8 cellular contexts compared by ENCODE assay signal in genomic region chr3:130894873-130895330, GRCh38. TPM values are rescaled to one million over a fixed set of nuclear protein-coding genes. Genes with fewer than 3 reads are reported as not detected.
DNase-seq lines count a peak whose midpoint lies in the region; ATAC-seq and TF ChIP-seq lines count a peak whose summit lies in the region.

No MANE protein-coding gene starts in this region.

- peaks cover 60% of the 10 kb centered on the region for H3K4me1 Mint-ChIP-seq in CD4-positive, alpha-beta T cell (ENCODE audit: low read depth)
- H3K4me1 Mint-ChIP-seq in natural killer cell treated with Interleukin-12 subunit alpha and Interleukin-12 subunit beta and Interleukin-15 and Interleukin-18, amount 100 ng/mL, for 72 hours (ENCODE audit: low read depth in 2 of 2): peaks cover 35 to 36% of the 10 kb centered on the region in 2 donors

- peaks cover 18% of the 10 kb centered on the region for H3K36me3 Mint-ChIP-seq in CD4-positive, alpha-beta T cell (ENCODE audit: low read depth)
- H3K36me3 Mint-ChIP-seq in natural killer cell treated with Interleukin-12 subunit alpha and Interleukin-12 subunit beta and Interleukin-15 and Interleukin-18, amount 100 ng/mL, for 72 hours: peaks cover 5% of the 10 kb centered on the region

- CTCF ChIA-PET in CD4-positive, alpha-beta T cell (lab: Charles Lee): interaction anchor here (2.5 kb wide), 1 partner anchor 136 kb away, joined by 9 read pairs; no protein-coding TSS in a partner anchor

- TF ChIP-seq CTCF in CD4-positive, alpha-beta T cell (IDR thresholded peaks at IDR 0.05): no peak
- no peak for TF ChIP-seq CTCF in coronary artery (IDR thresholded peaks at IDR 0.05)

- no peaks in the 10 kb centered on the region for H3K9me3 ChIP-seq in CD4-positive, alpha-beta T cell (ENCODE audit: control insufficient read depth, low read length)

- peak overlapping the region; percentile 74 for H3K4me3 ChIP-seq in coronary artery

- no peak for DNase-seq in CD4-positive, alpha-beta T cell
- DNase-seq in M059J (ENCODE audit: low read depth) (peak; percentile 47), coronary artery (ENCODE audit: low spot score) (no peak), LoVo (ENCODE audit: low spot score) (no peak), activated gamma-delta T cell treated with Interleukin-2 at 50 U/mL for 16 hours (no peak), cerebellar nuclear complex (lab: John Stamatoyannopoulos, UW) (no peak)
- no peak for DNase-seq in natural killer cell treated with Interleukin-12 subunit alpha and Interleukin-12 subunit beta and Interleukin-15 and Interleukin-18, amount 100 ng/mL, for 72 hours (ENCODE audit: low spot score)

- no peak for ATAC-seq in CD4-positive, alpha-beta T cell (ENCODE audit: poor library complexity)
- no peak for ATAC-seq in natural killer cell treated with Interleukin-12 subunit alpha and Interleukin-12 subunit beta and Interleukin-15 and Interleukin-18, amount 100 ng/mL, for 72 hours
- ATAC-seq in GM19395 (IDR thresholded peaks at IDR 0.05; ENCODE audit: unreplicated experiment): no peak

- peak overlapping the region; percentile 96 for H3K27ac Mint-ChIP-seq in CD4-positive, alpha-beta T cell
- peak overlapping the region; percentile 97 to 98 for H3K27ac Mint-ChIP-seq in natural killer cell treated with Interleukin-12 subunit alpha and Interleukin-12 subunit beta and Interleukin-15 and Interleukin-18, amount 100 ng/mL, for 72 hours

- POLR2A ChIA-PET in CD4-positive, alpha-beta T cell (lab: Charles Lee): interaction anchor here (0.6 to 2.5 kb wide), 9 partner anchors 44 to 1522 kb away, joined by 3 to 32 read pairs (median 9); partner anchors contain the start of genes ASTE1, DNAJC13, NEK11 and PIK3R4

- H3K9me3 Mint-ChIP-seq in CD4-positive, alpha-beta T cell: no peaks in the 10 kb centered on the region
- H3K9me3 Mint-ChIP-seq in natural killer cell treated with Interleukin-12 subunit alpha and Interleukin-12 subunit beta and Interleukin-15 and Interleukin-18, amount 100 ng/mL, for 72 hours: no peaks in the 10 kb centered on the region

- H3K27ac ChIP-seq in CD4-positive, alpha-beta T cell (ENCODE audit: low read depth, low read length): peak overlapping the region; percentile 96
- peak overlapping the region; percentile 92 to 94 for H3K27ac ChIP-seq in coronary artery

- H3K27me3 Mint-ChIP-seq in CD4-positive, alpha-beta T cell: no peaks in the 10 kb centered on the region
- H3K27me3 Mint-ChIP-seq in natural killer cell treated with Interleukin-12 subunit alpha and Interleukin-12 subunit beta and Interleukin-15 and Interleukin-18, amount 100 ng/mL, for 72 hours: no peaks in the 10 kb centered on the region

- H3K27me3 ChIP-seq in CD4-positive, alpha-beta T cell (ENCODE audit: control insufficient read depth, insufficient read depth, low read length): no peaks in the 10 kb centered on the region

- H3K4me3 Mint-ChIP-seq in CD4-positive, alpha-beta T cell: peak overlapping the region; percentile 91
- peak overlapping the region; percentile 98 for H3K4me3 Mint-ChIP-seq in natural killer cell treated with Interleukin-12 subunit alpha and Interleukin-12 subunit beta and Interleukin-15 and Interleukin-18, amount 100 ng/mL, for 72 hours

- intact Hi-C loops in CD4-positive, alpha-beta T cell (cut with DNase I, micrococcal nuclease): loop anchor here (5.0 to 10.0 kb wide), 10 partner anchors 42 to 1830 kb away; partner anchors contain the start of genes DNAJC13 (in 1 of the 2), MRPL3 (in 1 of the 2), NPHP3 (in 1 of the 2) and NUDT16 (in 1 of the 2)

RNA-seq across cellular contexts. Expression of gene ATP2C1, which starts 1.0 kb away (rescaled TPM):
- 10 to 100 TPM; 40.9 to 44.0 TPM for total RNA-seq in CD4-positive, alpha-beta T cell
- 17.2 and 33.9 TPM in 2 replicates for total RNA-seq in M059J (2014; rRNA removed; shearing (Covaris generic))
- 100 to 1,000 TPM; 100 to 109 TPM for total RNA-seq in natural killer cell treated with Interleukin-12 subunit alpha and Interleukin-12 subunit beta and Interleukin-15 and Interleukin-18, amount 100 ng/mL, for 72 hours
